8 cellular contexts compared by ENCODE assay signal in genomic region chr20:35954200-35954906, GRCh38. TPM values are rescaled to one million over a fixed set of nuclear protein-coding genes. Genes with fewer than 3 reads are reported as not detected.
A peak's percentile ranks its signal among the peaks of the same experiment; 100 is the strongest.
DNase-seq lines count a peak whose midpoint lies in the region; ATAC-seq and TF ChIP-seq lines count a peak whose summit lies in the region.

TSS of gene SCAND1 (minus strand) at chr20:35954502. CDS start at chr20:35954284, 218 bp downstream.

- H3K4me3 ChIP-seq in NB4 (ENCODE audit: low read depth, low read length) (peak within 1 kb of the TSS; percentile 99), SK-N-MC (peak within 1 kb of the TSS; percentile 89), gastroesophageal sphincter (peak within 1 kb of the TSS; percentile 84 to 91)

- WGBS in gastroesophageal sphincter (ENCODE audit: low coverage in 1 of 2), 2 donors, result no CpG with 5 or more reads among the region's 76 CpGs

- peak within 1 kb of the TSS; percentile 98 for H3K4me3 Mint-ChIP-seq in activated naive CD4-positive, alpha-beta T cell treated with anti-CD3 and anti-CD28 coated beads, Interleukin-2, amount 10 ng/mL, durations not matched to agents 7 days and 5 days

- H3K27ac Mint-ChIP-seq in activated naive CD4-positive, alpha-beta T cell treated with anti-CD3 and anti-CD28 coated beads, Interleukin-2, amount 10 ng/mL, durations not matched to agents 7 days and 5 days, result peak within 1 kb of the TSS; percentile 99

- H3K4me1 ChIP-seq in gastroesophageal sphincter, result peaks cover 0 to 33% (median 13%) of the 10 kb centered on the region in 3 donors

- ATAC-seq in HG02571 (IDR thresholded peaks at IDR 0.05; ENCODE audit: unreplicated experiment) (peak; percentile 84), gastroesophageal sphincter (peak; percentile 94)

- H3K4me1 Mint-ChIP-seq in activated naive CD4-positive, alpha-beta T cell treated with anti-CD3 and anti-CD28 coated beads, Interleukin-2, amount 10 ng/mL, durations not matched to agents 7 days and 5 days, result peaks cover 28% of the 10 kb centered on the region

- H3K36me3 Mint-ChIP-seq in activated naive CD4-positive, alpha-beta T cell treated with anti-CD3 and anti-CD28 coated beads, Interleukin-2, amount 10 ng/mL, durations not matched to agents 7 days and 5 days, result peaks cover 13% of the 10 kb centered on the region

- no peak for TF ChIP-seq EP300 in gastroesophageal sphincter (IDR thresholded peaks at IDR 0.05)

- peak; percentile 96 for DNase-seq in GM10248 (ENCODE audit: extremely low spot score)
- DNase-seq in NB4 (ENCODE audit: low read depth), result peak; percentile 99
- DNase-seq in SK-N-MC (ENCODE audit: low read depth, low spot score), result peak; percentile 71
- DNase-seq in activated naive CD4-positive, alpha-beta T cell treated with anti-CD3 and anti-CD28 coated beads, Interleukin-2, amount 10 ng/mL, durations not matched to agents 7 days and 5 days, result peak; percentile 98
- DNase-seq in non-pigmented ciliary epithelial cell (ENCODE audit: low read depth), result peak; percentile 78
- peak; percentile 96 for DNase-seq in superior temporal gyrus (ENCODE audit: extremely low spot score)

- H3K27me3 Mint-ChIP-seq in activated naive CD4-positive, alpha-beta T cell treated with anti-CD3 and anti-CD28 coated beads, Interleukin-2, amount 10 ng/mL, durations not matched to agents 7 days and 5 days, result peaks cover 7% of the 10 kb centered on the region

- H3K36me3 ChIP-seq in SK-N-MC (ENCODE audit: insufficient read depth, low read length) (no peaks in the 10 kb centered on the region; the same call in 1 of the 2 replicates), gastroesophageal sphincter (no peaks in the 10 kb centered on the region)

- H3K9me3 Mint-ChIP-seq in activated naive CD4-positive, alpha-beta T cell treated with anti-CD3 and anti-CD28 coated beads, Interleukin-2, amount 10 ng/mL, durations not matched to agents 7 days and 5 days, result peaks cover 2% of the 10 kb centered on the region

- H3K27ac ChIP-seq in SK-N-MC (peak within 1 kb of the TSS; percentile 93), gastroesophageal sphincter (peak within 1 kb of the TSS; percentile 92 to 98 (median 96))

- TF ChIP-seq CTCF in GM10248 (IDR thresholded peaks at IDR 0.05; ENCODE audit: control extremely low read depth, extremely low read depth, low read depth, missing control alignments), result peak; percentile 100
- peak; percentile 97 for TF ChIP-seq CTCF in NB4 (IDR thresholded peaks at IDR 0.05; ENCODE audit: low read depth, low read length)
- TF ChIP-seq CTCF in gastroesophageal sphincter (IDR thresholded peaks at IDR 0.05), result peak; percentile 88 to 96 (median 92)

- CTCF ChIA-PET in GM10248 (lab: Yijun Ruan, JAX), result interaction anchor here (0.6 to 4.7 kb wide), 58 partner anchors 11 to 490 kb away, joined by 3 to 62 read pairs (median 4); partner anchors contain the start of genes CNBD2 and ERGIC3
- CTCF ChIA-PET in activated naive CD4-positive, alpha-beta T cell treated with anti-CD3 and anti-CD28 coated beads, Interleukin-2, amount 10 ng/mL, durations not matched to agents 7 days and 5 days (lab: Charles Lee), result interaction anchor here (0.6 to 2.6 kb wide), 22 partner anchors 11 to 612 kb away, joined by 3 to 21 read pairs (median 3); partner anchors contain the start of gene RBM39

- no peaks in the 10 kb centered on the region for H3K27me3 ChIP-seq in gastroesophageal sphincter

- H3K9me3 ChIP-seq in SK-N-MC (ENCODE audit: low read depth, low read length), result no peaks in the 10 kb centered on the region
- H3K9me3 ChIP-seq in gastroesophageal sphincter, result no peaks in the 10 kb centered on the region

- TF ChIP-seq POLR2A in NB4 (IDR thresholded peaks at IDR 0.05; ENCODE audit: extremely low read depth, insufficient read length) (peak; percentile 90), gastroesophageal sphincter (IDR thresholded peaks at IDR 0.05) (peak; percentile 75 to 82)

- POLR2A ChIA-PET in GM10248 (lab: Yijun Ruan, JAX), result interaction anchor here (0.5 to 2.4 kb wide), 10 partner anchors 9 to 865 kb away, joined by 3 to 10 read pairs (median 4); partner anchors contain the start of genes CPNE1, RBM12 and RBM39

- H3K9ac ChIP-seq in SK-N-MC (ENCODE audit: insufficient read length), result peak within 1 kb of the TSS; percentile 95

RNA-seq across cellular contexts. Expression of gene SCAND1, which starts in this region (rescaled TPM):
- 10 to 100 TPM; 47.9 to 95.2 (median 90.7) TPM for total RNA-seq in gastroesophageal sphincter

Comparison
In these comparisons a context has a peak if more than half of its experiments do, and no peak if none do; other contexts are left out.
1. Peak in every context shown above with its lines: DNase-seq, ATAC-seq, H3K4me3 ChIP-seq and H3K27ac ChIP-seq.